ENCODE assay signal across 12 cellular contexts in genomic region chr1:21620461-21620860, GRCh38. TPM values are rescaled to one million over a fixed set of nuclear protein-coding genes. Genes with fewer than 3 reads are reported as not detected.
DNase-seq lines count a peak whose midpoint lies in the region.
"Had no signal": no experiment of that assay in that cellular context is flagged by ENCODE, and none has a peak within 500 bp of the region (broad histone marks: within the 10 kb centered on the region; RNA-seq: fewer than 3 reads in every experiment).

No MANE protein-coding gene starts in this region.

- H3K4me1 Mint-ChIP-seq in activated naive CD4-positive, alpha-beta T cell treated with anti-CD3 and anti-CD28 coated beads for 36 hours (ENCODE audit: low read depth), result peaks cover 4% of the 10 kb centered on the region
- H3K4me1 Mint-ChIP-seq: stimulated activated effector memory CD8-positive, alpha-beta T cell treated with anti-CD3 and anti-CD28 coated beads, Interleukin-12 subunit alpha, Interleukin-12 subunit beta, amount 100 ng/mL, for 72 hours had no signal

- DNase-seq in C1 segment of cervical spinal cord (lab: John Stamatoyannopoulos, UW) (peak in 8 of 14 donors; percentile 8 to 67 (median 13)), NCI-H1092 treated with DMSO at 0.1 percent for 48 hours (lab: John Stamatoyannopoulos, UW) (peak; percentile 60), caudate nucleus (lab: John Stamatoyannopoulos, UW) (peak in 22 of 61 donors; percentile 18 to 69 (median 32)), midbrain (lab: John Stamatoyannopoulos, UW) (peak; percentile 41), NOMO-1 treated with DMSO at 0.1 percent for 48 hours (lab: John Stamatoyannopoulos, UW; ENCODE audit: unreplicated experiment) (no peak), activated gamma-delta T cell treated with Interleukin-2 at 50 U/mL for 16 hours (no peak)
- no peak for DNase-seq in stimulated activated CD8-positive, alpha-beta memory T cell treated with anti-CD3 and anti-CD28 coated beads, Interleukin-4, amount 100 ng/mL, for 48 hours
- no peak for DNase-seq in activated naive CD4-positive, alpha-beta T cell treated with anti-CD3 and anti-CD28 coated beads for 36 hours
- DNase-seq: activated CD4-positive, alpha-beta T cell treated with anti-CD3 and anti-CD28 coated beads, Interleukin-2, amount 50 U/mL, for 48 hours; activated effector memory CD4-positive, alpha-beta T cell treated with Interleukin-2 at 50 U/mL for 16 hours; GF-D8 had no signal

- H3K36me3 Mint-ChIP-seq in activated naive CD4-positive, alpha-beta T cell treated with anti-CD3 and anti-CD28 coated beads for 36 hours (ENCODE audit: low read depth), result no peaks in the 10 kb centered on the region
- H3K36me3 Mint-ChIP-seq: stimulated activated effector memory CD8-positive, alpha-beta T cell treated with anti-CD3 and anti-CD28 coated beads, Interleukin-12 subunit alpha, Interleukin-12 subunit beta, amount 100 ng/mL, for 72 hours had no signal

- peaks cover 15% of the 10 kb centered on the region for H3K27me3 Mint-ChIP-seq in activated naive CD4-positive, alpha-beta T cell treated with anti-CD3 and anti-CD28 coated beads for 36 hours (ENCODE audit: low read depth)

- CTCF ChIA-PET in activated naive CD4-positive, alpha-beta T cell treated with anti-CD3 and anti-CD28 coated beads for 36 hours (lab: Charles Lee), result no interaction called here

- intact Hi-C loops in activated naive CD4-positive, alpha-beta T cell treated with anti-CD3 and anti-CD28 coated beads for 36 hours (cut with micrococcal nuclease), result no loop called here

- peak overlapping the region; percentile 16 for H3K27ac ChIP-seq in caudate nucleus (ENCODE audit: low read depth, low read length)

- no peak overlapping the region for H3K4me3 Mint-ChIP-seq in activated naive CD4-positive, alpha-beta T cell treated with anti-CD3 and anti-CD28 coated beads for 36 hours
- H3K4me3 Mint-ChIP-seq: stimulated activated effector memory CD8-positive, alpha-beta T cell treated with anti-CD3 and anti-CD28 coated beads, Interleukin-12 subunit alpha, Interleukin-12 subunit beta, amount 100 ng/mL, for 72 hours had no signal

- H3K9me3 Mint-ChIP-seq in activated naive CD4-positive, alpha-beta T cell treated with anti-CD3 and anti-CD28 coated beads for 36 hours, result no peaks in the 10 kb centered on the region
- H3K9me3 Mint-ChIP-seq: stimulated activated effector memory CD8-positive, alpha-beta T cell treated with anti-CD3 and anti-CD28 coated beads, Interleukin-12 subunit alpha, Interleukin-12 subunit beta, amount 100 ng/mL, for 72 hours had no signal

- no peak overlapping the region for H3K27ac Mint-ChIP-seq in activated naive CD4-positive, alpha-beta T cell treated with anti-CD3 and anti-CD28 coated beads for 36 hours
- H3K27ac Mint-ChIP-seq: stimulated activated effector memory CD8-positive, alpha-beta T cell treated with anti-CD3 and anti-CD28 coated beads, Interleukin-12 subunit alpha, Interleukin-12 subunit beta, amount 100 ng/mL, for 72 hours had no signal

RNA-seq across cellular contexts. Expression of gene RAP1GAP, which starts 48.7 kb away (rescaled TPM):
- under 1 TPM; 0.15 to 0.41 TPM for total RNA-seq in activated naive CD4-positive, alpha-beta T cell treated with anti-CD3 and anti-CD28 coated beads for 36 hours

Comparison
In these comparisons a context has a peak if more than half of its experiments do, and no peak if none do; other contexts are left out.
1. DNase-seq: peak in C1 segment of cervical spinal cord (8 of 14), NCI-H1092 treated with DMSO at 0.1 percent for 48 hours (single experiment) and midbrain (single experiment); none in NOMO-1 treated with DMSO at 0.1 percent for 48 hours (single experiment), stimulated activated CD8-positive, alpha-beta memory T cell treated with anti-CD3 and anti-CD28 coated beads, Interleukin-4, amount 100 ng/mL, for 48 hours (single experiment), activated naive CD4-positive, alpha-beta T cell treated with anti-CD3 and anti-CD28 coated beads for 36 hours (single experiment) and activated gamma-delta T cell treated with Interleukin-2 at 50 U/mL for 16 hours (single experiment).